In the genomic region with DNA sequence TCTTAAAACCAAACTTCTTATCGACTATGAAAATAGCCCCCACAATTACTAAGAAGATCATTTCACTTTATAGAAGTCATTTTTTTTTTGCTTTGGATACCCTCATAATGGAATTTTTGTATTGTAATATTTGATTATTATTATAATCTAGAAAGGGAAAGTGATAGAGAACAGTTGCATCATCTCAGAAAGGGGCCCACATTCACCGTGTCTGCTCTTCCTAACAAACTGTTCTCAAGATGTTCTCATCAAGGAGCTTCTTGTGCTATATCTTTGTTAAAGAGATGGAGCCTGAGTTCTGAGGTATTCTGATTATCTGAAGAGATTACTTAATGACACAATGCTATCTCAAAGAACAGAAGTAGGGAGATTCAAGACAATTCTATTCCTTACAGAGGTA, we compare ENCODE assay signal across 1 cellular context.
A peak's percentile ranks its signal among the peaks of the same experiment; 100 is the strongest.
TF ChIP-seq lines count a peak whose summit lies in the region.

No MANE protein-coding gene starts in this region.

TF ChIP-seq in K562, 482 proteins besides CTCF, POLR2A, EP300 and RAD21 (continued from another document):
- TF ChIP-seq, protein P1, sequence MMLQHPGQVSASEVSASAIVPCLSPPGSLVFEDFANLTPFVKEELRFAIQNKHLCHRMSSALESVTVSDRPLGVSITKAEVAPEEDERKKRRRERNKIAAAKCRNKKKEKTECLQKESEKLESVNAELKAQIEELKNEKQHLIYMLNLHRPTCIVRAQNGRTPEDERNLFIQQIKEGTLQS (IDR thresholded peaks at IDR 0.05) = peak; percentile 54
- TF ChIP-seq, protein P1 (CRISPR knock-in tag; conservative IDR thresholded peaks at IDR 0.05) = no peak
TF ChIP-seq in K562: peak in this region for 2.
